9 cellular contexts compared by ENCODE assay signal in genomic region chr9:93097496-93098205, GRCh38. TPM values are rescaled to one million over a fixed set of nuclear protein-coding genes. Genes with fewer than 3 reads are reported as not detected.
DNase-seq lines count a peak whose midpoint lies in the region; ATAC-seq, FAIRE-seq and TF ChIP-seq lines count a peak whose summit lies in the region.
"Had no signal": no experiment of that assay in that cellular context is flagged by ENCODE, and none has a peak within 500 bp of the region (broad histone marks: within the 10 kb centered on the region; RNA-seq: fewer than 3 reads in every experiment).

No MANE protein-coding gene starts in this region.

- peaks cover 51% of the 10 kb centered on the region for H3K79me2 ChIP-seq in smooth muscle cell (ENCODE audit: low read depth)

- 80% methylated on average over 11 of the region's 11 CpGs for WGBS in smooth muscle cell (ENCODE audit: low lambda C conversion rate)

- DNase-seq in HFFc6 (no peak), islet precursor cell (peak; percentile 60), smooth muscle cell (lab: John Stamatoyannopoulos, UW; ENCODE audit: unreplicated experiment) (no peak), GM12891 (ENCODE audit: insufficient read length, low spot score) (no peak), LoVo (ENCODE audit: low spot score) (no peak), GM10266 (ENCODE audit: extremely low spot score) (no peak)
- DNase-seq in activated naive CD8-positive, alpha-beta T cell treated with anti-CD3 and anti-CD28 coated beads, Interleukin-2, amount 10 ng/mL, durations not matched to agents 7 days and 5 days: peak; percentile 48
- DNase-seq in central memory CD4-positive, alpha-beta T cell: no peak

- no peaks in the 10 kb centered on the region for H3K36me3 ChIP-seq in smooth muscle cell (ENCODE audit: low read depth)

- H3K9me3 Mint-ChIP-seq in HFFc6: no peaks in the 10 kb centered on the region; the same call in 1 of the 2 replicates
- H3K9me3 Mint-ChIP-seq in activated naive CD8-positive, alpha-beta T cell treated with anti-CD3 and anti-CD28 coated beads, Interleukin-2, amount 10 ng/mL, durations not matched to agents 7 days and 5 days: no peaks in the 10 kb centered on the region

- no peaks in the 10 kb centered on the region for H3K9me3 ChIP-seq in smooth muscle cell (replicated peaks; ENCODE audit: low read depth)

- H3K36me3 Mint-ChIP-seq in HFFc6 (ENCODE audit: low read depth): peaks cover 5% of the 10 kb centered on the region; the same call in 1 of the 2 replicates
- H3K36me3 Mint-ChIP-seq in activated naive CD8-positive, alpha-beta T cell treated with anti-CD3 and anti-CD28 coated beads, Interleukin-2, amount 10 ng/mL, durations not matched to agents 7 days and 5 days: peaks cover 17% of the 10 kb centered on the region

- ATAC-seq in activated naive CD8-positive, alpha-beta T cell treated with anti-CD3 and anti-CD28 coated beads, Interleukin-2, amount 10 ng/mL, durations not matched to agents 7 days and 5 days (ENCODE audit: low read depth): no peak

- H3K27ac Mint-ChIP-seq in HFFc6: peak overlapping the region; percentile 97
- H3K27ac Mint-ChIP-seq in activated naive CD8-positive, alpha-beta T cell treated with anti-CD3 and anti-CD28 coated beads, Interleukin-2, amount 10 ng/mL, durations not matched to agents 7 days and 5 days: peak overlapping the region; percentile 86

- H3K27ac ChIP-seq in smooth muscle cell (ENCODE audit: low read depth): peak overlapping the region; percentile 77

- no peak overlapping the region for H2AFZ ChIP-seq in smooth muscle cell (ENCODE audit: low read depth)

- no peak for TF ChIP-seq POLR2A in GM12891 (IDR thresholded peaks at IDR 0.05; ENCODE audit: low read depth, low read length)

- H4K20me1 ChIP-seq in smooth muscle cell (ENCODE audit: low read depth): peaks cover 44% of the 10 kb centered on the region

- H3K4me3 Mint-ChIP-seq in HFFc6: peak overlapping the region; percentile 92
- peak overlapping the region; percentile 93 for H3K4me3 Mint-ChIP-seq in activated naive CD8-positive, alpha-beta T cell treated with anti-CD3 and anti-CD28 coated beads, Interleukin-2, amount 10 ng/mL, durations not matched to agents 7 days and 5 days

- peaks cover 4% of the 10 kb centered on the region; the same call in 1 of the 2 replicates for H3K27me3 Mint-ChIP-seq in HFFc6 (ENCODE audit: insufficient read depth)
- no peaks in the 10 kb centered on the region for H3K27me3 Mint-ChIP-seq in activated naive CD8-positive, alpha-beta T cell treated with anti-CD3 and anti-CD28 coated beads, Interleukin-2, amount 10 ng/mL, durations not matched to agents 7 days and 5 days

- H3F3A ChIP-seq in smooth muscle cell (ENCODE audit: low read depth): peaks cover 11% of the 10 kb centered on the region

- TF ChIP-seq CTCF in HFFc6 (IDR thresholded peaks at IDR 0.05): no peak
- no peak for TF ChIP-seq CTCF in smooth muscle cell (IDR thresholded peaks at IDR 0.05; ENCODE audit: borderline replicate concordance, insufficient read depth, poor library complexity, severe bottlenecking)
- TF ChIP-seq CTCF in GM10266 (IDR thresholded peaks at IDR 0.05; ENCODE audit: control insufficient read depth, insufficient read depth, low read depth, missing control alignments): no peak

- POLR2A ChIA-PET in activated naive CD8-positive, alpha-beta T cell treated with anti-CD3 and anti-CD28 coated beads, Interleukin-2, amount 10 ng/mL, durations not matched to agents 7 days and 5 days (lab: Charles Lee): interaction anchor here (1.0 to 5.7 kb wide), 6 partner anchors 10 to 134 kb away, joined by 3 to 58 read pairs (median 4); no protein-coding TSS in a partner anchor

- no peak overlapping the region for H3K9ac ChIP-seq in smooth muscle cell (ENCODE audit: low read depth)

- H3K4me1 ChIP-seq in smooth muscle cell (ENCODE audit: low read depth): peaks cover 4% of the 10 kb centered on the region

- no peak for FAIRE-seq in GM12891 (lab: Jason Lieb, UNC)

- H3K4me1 Mint-ChIP-seq in HFFc6 (ENCODE audit: low read depth): peaks cover 51% of the 10 kb centered on the region
- peaks cover 53% of the 10 kb centered on the region for H3K4me1 Mint-ChIP-seq in activated naive CD8-positive, alpha-beta T cell treated with anti-CD3 and anti-CD28 coated beads, Interleukin-2, amount 10 ng/mL, durations not matched to agents 7 days and 5 days

- peak overlapping the region; percentile 92 for H3K4me2 ChIP-seq in smooth muscle cell

- no peaks in the 10 kb centered on the region for H3K27me3 ChIP-seq in smooth muscle cell (ENCODE audit: low read depth)

- H3K4me3 ChIP-seq in smooth muscle cell: peak overlapping the region; percentile 78

TF ChIP-seq in GM12891, 5 proteins besides CTCF, POLR2A, EP300 and RAD21:
- TF ChIP-seq PAX5 (IDR thresholded peaks at IDR 0.05; ENCODE audit: insufficient read depth, low read length, severe bottlenecking) (no peak), SPI1 (IDR thresholded peaks at IDR 0.05; ENCODE audit: low read depth, low read length) (no peak), POU2F2 (IDR thresholded peaks at IDR 0.05; ENCODE audit: low read depth, low read length) (no peak)

RNA-seq across cellular contexts. Expression of gene CARD19, which starts 1.6 kb away (rescaled TPM):
- total RNA-seq in HFFc6 (2021; fragmentation: NEBNext Ultra II Directional; extraction: Animal tissue kit (Norgen Biotek cat#: 25700)): 10 to 100 TPM; 35.3 to 40.6 (median 37.9) TPM
- total RNA-seq in activated naive CD8-positive, alpha-beta T cell treated with anti-CD3 and anti-CD28 coated beads, Interleukin-2, amount 10 ng/mL, durations not matched to agents 7 days and 5 days: 10 to 100 TPM; 68.1 to 68.2 TPM
- 41.6 and 86.0 TPM in 2 replicates for total RNA-seq in smooth muscle cell
- 88.1 TPM in 2 replicates for polyA plus RNA-seq in smooth muscle cell
- polyA plus RNA-seq in GM12891 (2012; ENCODE audit: low read depth, missing spikeins): 10.7 TPM

RNA-seq across cellular contexts. Expression of gene NINJ1, which starts 36.4 kb away (rescaled TPM):
- 10 to 100 TPM; 23.2 to 28.0 (median 25.6) TPM for total RNA-seq in HFFc6 (2021; fragmentation: NEBNext Ultra II Directional; extraction: Animal tissue kit (Norgen Biotek cat#: 25700))
- total RNA-seq in activated naive CD8-positive, alpha-beta T cell treated with anti-CD3 and anti-CD28 coated beads, Interleukin-2, amount 10 ng/mL, durations not matched to agents 7 days and 5 days: 10 to 100 TPM; 29.5 to 30.4 TPM
- 31.5 and 34.3 TPM in 2 replicates for total RNA-seq in smooth muscle cell
- 53.7 and 66.8 TPM in 2 replicates for polyA plus RNA-seq in smooth muscle cell
- polyA plus RNA-seq in GM12891 (2012; ENCODE audit: low read depth, missing spikeins): 26.6 TPM

RNA-seq across cellular contexts. Expression of gene SUSD3, which starts 39.1 kb away (rescaled TPM):
- total RNA-seq in HFFc6 (2021; fragmentation: NEBNext Ultra II Directional; extraction: Animal tissue kit (Norgen Biotek cat#: 25700)): under 1 TPM in 2 of 6 experiments, not detected in 4; 0.28 to 0.76 TPM
- 10 to 100 TPM; 68.0 to 70.4 TPM for total RNA-seq in activated naive CD8-positive, alpha-beta T cell treated with anti-CD3 and anti-CD28 coated beads, Interleukin-2, amount 10 ng/mL, durations not matched to agents 7 days and 5 days
- total RNA-seq in smooth muscle cell: not detected in 2 replicates
- 0.34 TPM in 1 of 2 replicates, not detected in the other for polyA plus RNA-seq in smooth muscle cell
- 15.6 TPM for polyA plus RNA-seq in GM12891 (2012; ENCODE audit: low read depth, missing spikeins)
- total RNA-seq: LHCN-M2 had no signal

Comparison
In these comparisons a context has a peak if more than half of its experiments do, and no peak if none do; other contexts are left out.
1. DNase-seq: peak in activated naive CD8-positive, alpha-beta T cell treated with anti-CD3 and anti-CD28 coated beads, Interleukin-2, amount 10 ng/mL, durations not matched to agents 7 days and 5 days (single experiment) and islet precursor cell (single experiment); none in HFFc6 (single experiment), smooth muscle cell (single experiment), GM12891 (single experiment), LoVo (single experiment), GM10266 (single experiment) and central memory CD4-positive, alpha-beta T cell (single experiment).
2. RNA of gene SUSD3, which starts 39.1 kb away (total RNA-seq): 68.0 to 70.4 TPM in activated naive CD8-positive, alpha-beta T cell treated with anti-CD3 and anti-CD28 coated beads, Interleukin-2, amount 10 ng/mL, durations not matched to agents 7 days and 5 days; 0.28 to 0.76 TPM in HFFc6 and not detected in smooth muscle cell; every median in the first group is over 10 times any median in the second.